In genomic region chr4:176794651-176795050, GRCh38 we compare ENCODE assay signal across 26 cellular contexts. TPM values are rescaled to one million over a fixed set of nuclear protein-coding genes. Genes with fewer than 3 reads are reported as not detected.
A peak's percentile ranks its signal among the peaks of the same experiment; 100 is the strongest.
DNase-seq lines count a peak whose midpoint lies in the region; ATAC-seq and TF ChIP-seq lines count a peak whose summit lies in the region.
"Had no signal": no experiment of that assay in that cellular context is flagged by ENCODE, and none has a peak within 500 bp of the region (broad histone marks: within the 10 kb centered on the region; RNA-seq: fewer than 3 reads in every experiment).

No MANE protein-coding gene starts in this region.

- H3K27ac Mint-ChIP-seq in chondrocyte (ENCODE audit: unreplicated experiment) (peak overlapping the region; percentile 14), neural crest cell (ENCODE audit: unreplicated experiment) (no peak overlapping the region)
- H3K27ac Mint-ChIP-seq in stimulated activated memory B cell treated with anti-CD40 and anti-IgM and Interleukin-4, amounts not matched to agents 10 μg/mL and 1 μg/mL and 100 μg/mL, for 72 hours = no peak overlapping the region
- H3K27ac Mint-ChIP-seq: activated B cell treated with CpG ODN at 0.5 μM for 24 hours; activated CD4-positive, alpha-beta memory T cell treated with anti-CD3 and anti-CD28 coated beads for 36 hours; activated naive CD4-positive, alpha-beta T cell treated with anti-CD3 and anti-CD28 coated beads, Interleukin-2, amount 50 U/mL, for 72 hours; activated T-helper 2 cell treated with anti-CD3 and anti-CD28 coated beads, Interferon-gamma antibody, Interleukin-2, Interleukin-4, amounts not matched to agents 10 μg/mL and 5 μg/mL and 100 μg/mL, durations not matched to agents 14 hours and 24 hours and 36 hours; naive thymus-derived CD8-positive, alpha-beta T cell had no signal

- ATAC-seq in GM19328 (IDR thresholded peaks at IDR 0.05; ENCODE audit: unreplicated experiment) = no peak
- no peak for ATAC-seq in stimulated activated memory B cell treated with anti-CD40 and anti-IgM and Interleukin-4, amounts not matched to agents 10 μg/mL and 1 μg/mL and 100 μg/mL, for 72 hours
- ATAC-seq: activated naive CD4-positive, alpha-beta T cell treated with anti-CD3 and anti-CD28 coated beads, Interleukin-2, amount 50 U/mL, for 72 hours; gastrocnemius medialis; naive thymus-derived CD8-positive, alpha-beta T cell had no signal

- H3K9me3 Mint-ChIP-seq in chondrocyte (ENCODE audit: low read depth) (no peaks in the 10 kb centered on the region), neural crest cell (no peaks in the 10 kb centered on the region)
- peaks cover 2% of the 10 kb centered on the region for H3K9me3 Mint-ChIP-seq in stimulated activated memory B cell treated with anti-CD40 and anti-IgM and Interleukin-4, amounts not matched to agents 10 μg/mL and 1 μg/mL and 100 μg/mL, for 72 hours
- H3K9me3 Mint-ChIP-seq: activated B cell treated with CpG ODN at 0.5 μM for 24 hours; activated CD4-positive, alpha-beta memory T cell treated with anti-CD3 and anti-CD28 coated beads for 36 hours; activated T-helper 2 cell treated with anti-CD3 and anti-CD28 coated beads, Interferon-gamma antibody, Interleukin-2, Interleukin-4, amounts not matched to agents 10 μg/mL and 5 μg/mL and 100 μg/mL, durations not matched to agents 14 hours and 24 hours and 36 hours had no signal

- TF ChIP-seq CTCF in 22Rv1 (IDR thresholded peaks at IDR 0.05) = no peak
- TF ChIP-seq CTCF in LNCaP clone FGC (IDR thresholded peaks at IDR 0.05; ENCODE audit: control insufficient read depth, extremely low read depth, insufficient read depth) = no peak
- no peak for TF ChIP-seq CTCF in chondrocyte (IDR thresholded peaks at IDR 0.05)
- no peak for TF ChIP-seq CTCF in neural crest cell (conservative IDR thresholded peaks at IDR 0.05)

- no peak overlapping the region for H3K4me3 ChIP-seq in LNCaP clone FGC (ENCODE audit: low read depth, low read length)
- H3K4me3 ChIP-seq: ascending aorta, BLaER1, gastrocnemius medialis, HAP-1, hepatocyte, right lobe of liver had no signal

- DNase-seq in LNCaP clone FGC (ENCODE audit: low read depth) (peak; percentile 52), chondrocyte (ENCODE audit: low spot score) (no peak), neural crest cell (ENCODE audit: low read depth, low spot score) (no peak), NCI-H2171 (lab: John Stamatoyannopoulos, UW) (no peak), Ammon's horn (ENCODE audit: low spot score) (no peak)
- DNase-seq: activated B cell treated with CpG ODN at 0.5 μM for 24 hours; activated CD4-positive, alpha-beta memory T cell treated with anti-CD3 and anti-CD28 coated beads for 36 hours; erythroblast; gastrocnemius medialis; naive thymus-derived CD8-positive, alpha-beta T cell; NCI-H1694 treated with DMSO at 0.1 percent for 48 hours; NCI-H69; right lobe of liver; stimulated activated CD4-positive, alpha-beta T cell treated with anti-CD3 and anti-CD28 coated beads, Interleukin-15, amount 100 ng/mL, for 24 hours; trophoblast cell had no signal

- H3K27ac ChIP-seq in 22Rv1 = peak overlapping the region; percentile 60
- H3K27ac ChIP-seq: BLaER1, gastrocnemius medialis, hepatocyte, right lobe of liver, RWPE1 had no signal

- H3K36me3 Mint-ChIP-seq in chondrocyte (ENCODE audit: low read depth) (no peaks in the 10 kb centered on the region), neural crest cell (ENCODE audit: low read depth) (no peaks in the 10 kb centered on the region)
- H3K36me3 Mint-ChIP-seq in stimulated activated memory B cell treated with anti-CD40 and anti-IgM and Interleukin-4, amounts not matched to agents 10 μg/mL and 1 μg/mL and 100 μg/mL, for 72 hours = no peaks in the 10 kb centered on the region
- H3K36me3 Mint-ChIP-seq: activated CD4-positive, alpha-beta memory T cell treated with anti-CD3 and anti-CD28 coated beads for 36 hours had no signal

- H3K27me3 Mint-ChIP-seq in chondrocyte (ENCODE audit: low read depth) (no peaks in the 10 kb centered on the region), neural crest cell (ENCODE audit: low read depth) (peaks cover 45% of the 10 kb centered on the region)
- peaks cover 19% of the 10 kb centered on the region for H3K27me3 Mint-ChIP-seq in stimulated activated memory B cell treated with anti-CD40 and anti-IgM and Interleukin-4, amounts not matched to agents 10 μg/mL and 1 μg/mL and 100 μg/mL, for 72 hours

- H3K4me1 Mint-ChIP-seq in chondrocyte (ENCODE audit: low read depth) (peaks cover 34% of the 10 kb centered on the region), neural crest cell (peaks cover 16% of the 10 kb centered on the region)
- no peaks in the 10 kb centered on the region for H3K4me1 Mint-ChIP-seq in stimulated activated memory B cell treated with anti-CD40 and anti-IgM and Interleukin-4, amounts not matched to agents 10 μg/mL and 1 μg/mL and 100 μg/mL, for 72 hours

- no peak overlapping the region for H3K4me3 Mint-ChIP-seq in chondrocyte (ENCODE audit: unreplicated experiment)
- peak overlapping the region; percentile 87 for H3K4me3 Mint-ChIP-seq in neural crest cell
- no peak overlapping the region for H3K4me3 Mint-ChIP-seq in stimulated activated memory B cell treated with anti-CD40 and anti-IgM and Interleukin-4, amounts not matched to agents 10 μg/mL and 1 μg/mL and 100 μg/mL, for 72 hours
- H3K4me3 Mint-ChIP-seq: activated B cell treated with CpG ODN at 0.5 μM for 24 hours; activated CD4-positive, alpha-beta memory T cell treated with anti-CD3 and anti-CD28 coated beads for 36 hours had no signal

RNA-seq across cellular contexts. Expression of gene VEGFC, which starts 1.9 kb away (rescaled TPM):
- total RNA-seq in chondrocyte = 11.1 to 25.2 TPM (median 13.5 TPM) in 3 replicates
- total RNA-seq in neural crest cell = 2.5 and 3.1 TPM in 2 replicates
- total RNA-seq: A673; activated B cell treated with CpG ODN at 0.5 μM for 24 hours; activated CD4-positive, alpha-beta memory T cell treated with anti-CD3 and anti-CD28 coated beads for 36 hours; activated naive CD4-positive, alpha-beta T cell treated with anti-CD3 and anti-CD28 coated beads, Interleukin-2, amount 50 U/mL, for 72 hours; naive thymus-derived CD8-positive, alpha-beta T cell had no signal
